Comparison of ENCODE assay signal across 18 cellular contexts in the genomic region with DNA sequence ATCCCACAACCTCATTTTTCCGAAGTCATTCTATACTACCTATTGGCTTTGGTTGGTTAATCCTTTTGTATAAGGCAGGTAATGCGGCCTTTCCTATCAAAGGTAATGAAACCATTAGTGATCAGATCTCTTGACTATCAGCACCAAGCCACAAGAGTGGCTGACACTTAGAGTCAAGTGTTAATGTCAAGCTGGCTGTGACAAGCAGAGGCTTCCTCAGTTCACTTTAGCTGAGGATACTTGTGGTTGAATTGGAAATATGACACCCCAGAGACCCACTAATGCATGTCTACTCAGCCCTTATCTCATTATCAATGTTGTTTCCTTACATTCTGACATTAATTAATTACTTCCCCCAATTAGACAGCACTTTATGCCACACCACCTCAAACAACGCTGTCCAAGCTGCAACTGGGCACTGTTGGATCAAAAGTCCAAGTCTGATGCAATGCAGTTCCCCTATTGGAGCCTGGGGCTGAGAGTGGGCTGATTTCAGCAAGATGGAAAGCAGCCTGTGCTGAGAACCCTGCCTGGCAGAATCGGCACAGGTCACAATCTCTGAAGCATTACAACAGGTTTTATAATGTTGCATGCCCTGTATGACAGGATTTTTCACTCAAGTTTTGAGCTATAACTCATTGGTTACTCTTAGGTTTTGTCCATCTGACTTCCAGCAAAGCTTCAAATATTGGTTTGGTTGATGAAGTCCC.
DNase-seq lines count a peak whose midpoint lies in the region; TF ChIP-seq lines count a peak whose summit lies in the region.
"Had no signal": no experiment of that assay in that cellular context is flagged by ENCODE, and none has a peak within 500 bp of the region (broad histone marks: within the 10 kb centered on the region; RNA-seq: fewer than 3 reads in every experiment).

No MANE protein-coding gene starts in this region.

- H3K9me3 Mint-ChIP-seq in glutamatergic neuron (ENCODE audit: unreplicated experiment): no peaks in the 10 kb centered on the region
- H3K9me3 Mint-ChIP-seq: activated CD4-positive, alpha-beta T cell treated with anti-CD3 and anti-CD28 coated beads, Interleukin-2, amount 10 ng/mL, durations not matched to agents 7 days and 5 days had no signal

- peak overlapping the region; percentile 48 for H3K4me2 ChIP-seq in skeletal muscle satellite cell (ENCODE audit: low read length)
- H3K4me2 ChIP-seq: BLaER1 had no signal

- no peaks in the 10 kb centered on the region for H3K9me3 ChIP-seq in SJSA1 (replicated peaks)
- H3K9me3 ChIP-seq in skeletal muscle satellite cell (replicated peaks; ENCODE audit: low read length): no peaks in the 10 kb centered on the region
- H3K9me3 ChIP-seq: BLaER1, left lung had no signal

- no peaks in the 10 kb centered on the region for H3K36me3 Mint-ChIP-seq in glutamatergic neuron (ENCODE audit: unreplicated experiment)
- H3K36me3 Mint-ChIP-seq: activated naive CD8-positive, alpha-beta T cell had no signal

- peak overlapping the region; percentile 30 for H3K9ac ChIP-seq in skeletal muscle satellite cell (ENCODE audit: low read depth, low read length)
- H3K9ac ChIP-seq: BLaER1, parathyroid adenoma had no signal

- H3K4me3 ChIP-seq in SJSA1 (no peak overlapping the region), skeletal muscle satellite cell (ENCODE audit: low read length) (no peak overlapping the region)
- H3K4me3 ChIP-seq: BLaER1, left lung, skin epidermis had no signal

- in situ Hi-C loops in KBM-7 (cut with MboI; ENCODE audit: low pct_unique_long_range_greater_than_20kb, low sequenced_read_pairs): no loop called here

- H3K27me3 Mint-ChIP-seq in glutamatergic neuron (ENCODE audit: unreplicated experiment): no peaks in the 10 kb centered on the region
- H3K27me3 Mint-ChIP-seq: activated CD4-positive, alpha-beta T cell treated with anti-CD3 and anti-CD28 coated beads, Interleukin-2, amount 10 ng/mL, durations not matched to agents 7 days and 5 days; activated naive CD8-positive, alpha-beta T cell had no signal

- H3K4me1 ChIP-seq in SJSA1 (replicated peaks) (peaks cover 39% of the 10 kb centered on the region), skeletal muscle satellite cell (ENCODE audit: control insufficient read depth, insufficient read depth, low read length) (peaks cover 39% of the 10 kb centered on the region)
- H3K4me1 ChIP-seq: BLaER1, left lung, parathyroid adenoma had no signal

- no peak for TF ChIP-seq CTCF in glutamatergic neuron (IDR thresholded peaks at IDR 0.05; ENCODE audit: partially characterized antibody, unreplicated experiment)

- H3K36me3 ChIP-seq in SJSA1 (no peaks in the 10 kb centered on the region), skeletal muscle satellite cell (ENCODE audit: insufficient read depth, low read length) (no peaks in the 10 kb centered on the region)
- H3K36me3 ChIP-seq: BLaER1, left lung had no signal

- H3K4me1 Mint-ChIP-seq in glutamatergic neuron (ENCODE audit: low read depth, unreplicated experiment): peaks cover 2% of the 10 kb centered on the region
- H3K4me1 Mint-ChIP-seq: activated CD4-positive, alpha-beta T cell treated with anti-CD3 and anti-CD28 coated beads, Interleukin-2, amount 10 ng/mL, durations not matched to agents 7 days and 5 days had no signal

- no peak overlapping the region for H3K27ac Mint-ChIP-seq in glutamatergic neuron (ENCODE audit: unreplicated experiment)
- H3K27ac Mint-ChIP-seq: activated CD4-positive, alpha-beta T cell treated with anti-CD3 and anti-CD28 coated beads, Interleukin-2, amount 10 ng/mL, durations not matched to agents 7 days and 5 days; activated naive CD8-positive, alpha-beta T cell had no signal

- peak overlapping the region; percentile 86 for H3K27ac ChIP-seq in SJSA1
- H3K27ac ChIP-seq: 22Rv1, BLaER1, left lung, parathyroid adenoma had no signal

- H3K4me3 Mint-ChIP-seq in glutamatergic neuron (ENCODE audit: unreplicated experiment): no peak overlapping the region
- H3K4me3 Mint-ChIP-seq: activated CD4-positive, alpha-beta T cell treated with anti-CD3 and anti-CD28 coated beads, Interleukin-2, amount 10 ng/mL, durations not matched to agents 7 days and 5 days; activated naive CD8-positive, alpha-beta T cell had no signal

- H3K27me3 ChIP-seq in SJSA1 (replicated peaks) (no peaks in the 10 kb centered on the region), skeletal muscle satellite cell (ENCODE audit: control insufficient read depth, insufficient read depth, low read length) (no peaks in the 10 kb centered on the region)
- H3K27me3 ChIP-seq: BLaER1, left lung had no signal

- peak; percentile 24 for DNase-seq in DMS153 (lab: John Stamatoyannopoulos, UW)
- DNase-seq in DMS153 treated with DMSO at 0.1 percent for 48 hours (lab: John Stamatoyannopoulos, UW; ENCODE audit: unreplicated experiment): no peak
- no peak for DNase-seq in SJSA1 (ENCODE audit: low read depth in 1 of 2, low spot score in 2 of 2)
- DNase-seq in glutamatergic neuron: peak; percentile 21
- DNase-seq in KBM-7: no peak
- DNase-seq in activated CD4-positive, CD25-positive, alpha-beta regulatory T cell treated with anti-CD3 and anti-CD28 coated beads, Interleukin-2, amount 50 U/mL, for 72 hours: no peak
- no peak for DNase-seq in NCI-H1092 (lab: John Stamatoyannopoulos, UW)
- DNase-seq: activated CD4-positive, alpha-beta T cell treated with anti-CD3 and anti-CD28 coated beads, Interleukin-2, amount 10 ng/mL, durations not matched to agents 7 days and 5 days; left lung; NCI-H2171 treated with DMSO at 0.1 percent for 48 hours; SHP77; stimulated activated CD4-positive, alpha-beta T cell treated with anti-CD3 and anti-CD28 coated beads, Interleukin-4, amount 100 ng/mL, for 24 hours had no signal

Comparison
In these comparisons a context has a peak if more than half of its experiments do, and no peak if none do; other contexts are left out.
1. DNase-seq: peak in DMS153 (single experiment) and glutamatergic neuron (single experiment); none in DMS153 treated with DMSO at 0.1 percent for 48 hours (single experiment), SJSA1 (0 of 2), KBM-7 (single experiment), activated CD4-positive, CD25-positive, alpha-beta regulatory T cell treated with anti-CD3 and anti-CD28 coated beads, Interleukin-2, amount 50 U/mL, for 72 hours (single experiment) and NCI-H1092 (single experiment).